In the genomic region with DNA sequence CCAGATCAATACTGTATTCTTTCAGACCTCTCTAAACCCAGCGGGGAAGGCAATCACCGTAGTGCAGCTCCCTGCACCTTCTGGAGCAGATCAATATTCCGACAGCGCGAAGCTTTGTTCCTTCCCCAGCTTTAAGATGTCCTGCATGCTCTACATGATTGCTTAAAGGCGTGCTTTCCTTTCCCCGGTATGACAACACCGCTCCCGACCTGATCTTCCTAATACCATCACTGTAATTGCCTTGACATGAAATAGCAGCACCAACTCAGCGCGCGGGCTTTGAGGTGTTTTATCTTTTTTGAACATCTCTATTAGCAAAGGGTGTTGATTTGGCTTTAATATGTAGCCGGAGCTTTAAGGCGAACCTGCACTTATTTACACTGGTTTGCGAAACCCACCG, we compare ENCODE assay signal across 24 cellular contexts.
"Had no signal": no experiment of that assay in that cellular context is flagged by ENCODE, and none has a peak within 500 bp of the region (broad histone marks: within the 10 kb centered on the region; RNA-seq: fewer than 3 reads in every experiment).

No MANE protein-coding gene starts in this region.

- DNase-seq: effector memory CD8-positive, alpha-beta T cell; esophagus squamous epithelium; foreskin fibroblast; immature natural killer cell; kidney; left cardiac atrium; left ventricle myocardium inferior; lower lobe of right lung; midbrain; naive B cell; sigmoid colon; stimulated activated CD4-positive, alpha-beta T cell treated with anti-CD3 and anti-CD28 coated beads, Interleukin-2, amount 100 ng/mL, for 24 hours; stimulated activated naive CD4-positive, alpha-beta T cell; stomach; substantia nigra; upper lobe of left lung had no signal

- H3K36me3 ChIP-seq: esophagus squamous epithelium, gastroesophageal sphincter, left ventricle myocardium inferior, lower lobe of right lung, neutrophil, right atrium auricular region, sigmoid colon, stomach, upper lobe of left lung, vagina had no signal

- H3K27me3 Mint-ChIP-seq: effector memory CD8-positive, alpha-beta T cell; memory B cell; naive B cell had no signal

- H3K9me3 Mint-ChIP-seq: dendritic cell treated with granulocyte-macrophage colony-stimulating factor and Interleukin-4, amounts not matched to agents 40 ng/mL and 50 ng/mL, for 4 days; nephron had no signal

- H3K27me3 ChIP-seq: esophagus squamous epithelium, neutrophil, right atrium auricular region, sigmoid colon, upper lobe of left lung, vagina had no signal

- H3K4me1 Mint-ChIP-seq: immature natural killer cell, memory B cell, naive B cell had no signal

- H3K27ac ChIP-seq: esophagus squamous epithelium, gastroesophageal sphincter, left ventricle myocardium inferior, lower lobe of right lung, neutrophil, right atrium auricular region, sigmoid colon, skin epidermis, stomach, upper lobe of left lung, vagina had no signal

- H3K4me3 Mint-ChIP-seq: dendritic cell treated with granulocyte-macrophage colony-stimulating factor and Interleukin-4, amounts not matched to agents 40 ng/mL and 50 ng/mL, for 4 days; effector memory CD8-positive, alpha-beta T cell; immature natural killer cell; memory B cell; naive B cell; nephron had no signal

- H3K36me3 Mint-ChIP-seq: immature natural killer cell, memory B cell, naive B cell had no signal

- H3K9me3 ChIP-seq: esophagus squamous epithelium, gastroesophageal sphincter, left ventricle myocardium inferior, lower lobe of right lung, neutrophil, right atrium auricular region, sigmoid colon, stomach, upper lobe of left lung, vagina had no signal

- ATAC-seq: effector memory CD8-positive, alpha-beta T cell; gastroesophageal sphincter; left cardiac atrium; lower lobe of right lung had no signal

- H3K4me3 ChIP-seq: esophagus squamous epithelium, gastroesophageal sphincter, left ventricle myocardium inferior, lower lobe of right lung, right atrium auricular region, sigmoid colon, skin epidermis, stomach, upper lobe of left lung, vagina had no signal

- H3K27ac Mint-ChIP-seq: dendritic cell treated with granulocyte-macrophage colony-stimulating factor and Interleukin-4, amounts not matched to agents 40 ng/mL and 50 ng/mL, for 4 days; effector memory CD8-positive, alpha-beta T cell; immature natural killer cell; memory B cell; naive B cell; nephron had no signal

- H3K4me1 ChIP-seq: esophagus squamous epithelium, gastroesophageal sphincter, left ventricle myocardium inferior, lower lobe of right lung, right atrium auricular region, upper lobe of left lung, vagina had no signal
